In genomic region chr18:78576967-78577366, GRCh38 we compare ENCODE assay signal across 11 cellular contexts.
"Had no signal": no experiment of that assay in that cellular context is flagged by ENCODE, and none has a peak within 500 bp of the region (broad histone marks: within the 10 kb centered on the region; RNA-seq: fewer than 3 reads in every experiment).

No MANE protein-coding gene starts in this region.

- H3K27ac Mint-ChIP-seq: GM23338, HFFc6 had no signal

- DNase-seq: H7, HFFc6, IMR-90, KG1 had no signal

- H3K4me3 ChIP-seq: GM23338, HAP-1, K562 had no signal

- H3K4me1 Mint-ChIP-seq: GM23338 had no signal

- H3K27ac ChIP-seq: HL-60 had no signal

- H3K4me3 Mint-ChIP-seq: GM23338, HFFc6 had no signal

- ATAC-seq: GM23338, HCT116, HepG2, K562 had no signal

- FAIRE-seq: H1, HepG2, K562 had no signal

- H3K36me3 ChIP-seq: HAP-1 had no signal

- H3K4me1 ChIP-seq: HAP-1 had no signal
